ENCODE assay signal across 8 cellular contexts in genomic region chr2:113757059-113757657, GRCh38. TPM values are rescaled to one million over a fixed set of nuclear protein-coding genes. Genes with fewer than 3 reads are reported as not detected.
DNase-seq lines count a peak whose midpoint lies in the region; ATAC-seq and TF ChIP-seq lines count a peak whose summit lies in the region.

No MANE protein-coding gene starts in this region.

- intact Hi-C loops in Caco-2 (cut with micrococcal nuclease; ENCODE audit: unreplicated experiment) = loop anchor here (1.0 to 5.0 kb wide), 4 partner anchors 40 to 795 kb away; no protein-coding TSS in a partner anchor

- no peaks in the 10 kb centered on the region for H3K9me3 Mint-ChIP-seq in Caco-2 (ENCODE audit: unreplicated experiment)
- H3K9me3 Mint-ChIP-seq in naive thymus-derived CD8-positive, alpha-beta T cell = no peaks in the 10 kb centered on the region

- peak; percentile 21 to 52 for ATAC-seq in naive thymus-derived CD8-positive, alpha-beta T cell
- ATAC-seq in GM18861 (IDR thresholded peaks at IDR 0.05; ENCODE audit: unreplicated experiment) = no peak

- H3K27ac Mint-ChIP-seq in Caco-2 (ENCODE audit: unreplicated experiment) = peak overlapping the region; percentile 93
- peak overlapping the region; percentile 98 to 100 (median 100) for H3K27ac Mint-ChIP-seq in naive thymus-derived CD8-positive, alpha-beta T cell

- BruUV-seq in Caco-2 (replicated peaks; lab: Mats Ljungman, UMichigan) = TSS peak; percentile 98

- peak overlapping the region; percentile 77 for H3K4me3 Mint-ChIP-seq in Caco-2 (ENCODE audit: unreplicated experiment)
- peak overlapping the region; percentile 86 to 100 (median 98) for H3K4me3 Mint-ChIP-seq in naive thymus-derived CD8-positive, alpha-beta T cell

- DNase-seq in Caco-2 (peak in 1 of 2 experiments; percentile 21), NCI-H146 treated with DMSO at 0.1 percent for 48 hours (lab: John Stamatoyannopoulos, UW; ENCODE audit: unreplicated experiment) (peak; percentile 68), coronary artery (ENCODE audit: low spot score) (no peak), H4 (ENCODE audit: low spot score) (no peak), NCI-H345 (lab: John Stamatoyannopoulos, UW) (no peak), GM19240 (ENCODE audit: insufficient read length, low spot score) (no peak)
- peak in 1 of 10 donors; percentile 5 for DNase-seq in naive thymus-derived CD8-positive, alpha-beta T cell

- no peaks in the 10 kb centered on the region for H3K27me3 ChIP-seq in Caco-2 (replicated peaks; ENCODE audit: control insufficient read depth, insufficient read depth, low read length)

- POLR2A ChIA-PET in Caco-2 (lab: Charles Lee) = interaction anchor here (0.6 to 1.8 kb wide), 15 partner anchors 12 to 1112 kb away, joined by 3 to 20 read pairs (median 4); partner anchors contain the start of gene ACTR3
- POLR2A ChIA-PET in naive thymus-derived CD8-positive, alpha-beta T cell (lab: Charles Lee) = interaction anchor here (0.7 to 2.1 kb wide), 11 partner anchors 17 to 173 kb away, joined by 3 to 28 read pairs (median 5); partner anchors contain the start of gene ACTR3

- H3K4me1 Mint-ChIP-seq in Caco-2 (ENCODE audit: low read depth, unreplicated experiment) = no peaks in the 10 kb centered on the region
- H3K4me1 Mint-ChIP-seq in naive thymus-derived CD8-positive, alpha-beta T cell = peaks cover 7 to 36% (median 22%) of the 10 kb centered on the region in 4 donors

- H3K4me1 ChIP-seq in Caco-2 = peaks cover 9% of the 10 kb centered on the region

- no peaks in the 10 kb centered on the region for H3K9me3 ChIP-seq in Caco-2

- TF ChIP-seq CTCF in Caco-2 (IDR thresholded peaks at IDR 0.05; ENCODE audit: insufficient read depth in 1 of 2, low read depth in 1 of 2, low read length in 1 of 2, severe bottlenecking in 1 of 2, unreplicated experiment in 1 of 2) = no peak
- TF ChIP-seq CTCF in coronary artery (IDR thresholded peaks at IDR 0.05) = no peak

- CTCF ChIA-PET in Caco-2 (lab: Charles Lee) = interaction anchor here (0.6 to 1.1 kb wide), 4 partner anchors 12 to 80 kb away, joined by 3 to 4 read pairs (median 4); no protein-coding TSS in a partner anchor

- H3K4me3 ChIP-seq in Caco-2 (ENCODE audit: low read depth, low read length) = peak overlapping the region; percentile 81
- peak overlapping the region; percentile 94 for H3K4me3 ChIP-seq in coronary artery

- no peaks in the 10 kb centered on the region for H3K36me3 ChIP-seq in Caco-2 (ENCODE audit: control insufficient read depth, insufficient read depth, low read length)

- peak overlapping the region; percentile 91 to 96 for H3K27ac ChIP-seq in coronary artery

- no peaks in the 10 kb centered on the region for H3K27me3 Mint-ChIP-seq in Caco-2 (ENCODE audit: insufficient read depth, unreplicated experiment)
- peaks cover 0 to 2% (median 0%) of the 10 kb centered on the region in 5 donors for H3K27me3 Mint-ChIP-seq in naive thymus-derived CD8-positive, alpha-beta T cell

- peaks cover 24% of the 10 kb centered on the region for H3K36me3 Mint-ChIP-seq in Caco-2 (ENCODE audit: insufficient read depth, unreplicated experiment)
- peaks cover 0 to 10% (median 3%) of the 10 kb centered on the region in 3 donors for H3K36me3 Mint-ChIP-seq in naive thymus-derived CD8-positive, alpha-beta T cell

RNA-seq across cellular contexts. Expression of gene SLC35F5, which starts 0.7 kb away (rescaled TPM):
- total RNA-seq in Caco-2 (2022) = 140 and 149 TPM in 2 replicates
- total RNA-seq in naive thymus-derived CD8-positive, alpha-beta T cell = 10 to 100 TPM; 34.9 to 35.0 TPM
- 1 to 10 TPM; 6.2 to 8.2 (median 7.1) TPM for polyA plus RNA-seq in naive thymus-derived CD8-positive, alpha-beta T cell
- 41.7 and 56.8 TPM in 2 replicates for total RNA-seq in H4 (2014; rRNA removed; shearing (Covaris generic))
